ENCODE assay signal across 8 cellular contexts in the genomic region with DNA sequence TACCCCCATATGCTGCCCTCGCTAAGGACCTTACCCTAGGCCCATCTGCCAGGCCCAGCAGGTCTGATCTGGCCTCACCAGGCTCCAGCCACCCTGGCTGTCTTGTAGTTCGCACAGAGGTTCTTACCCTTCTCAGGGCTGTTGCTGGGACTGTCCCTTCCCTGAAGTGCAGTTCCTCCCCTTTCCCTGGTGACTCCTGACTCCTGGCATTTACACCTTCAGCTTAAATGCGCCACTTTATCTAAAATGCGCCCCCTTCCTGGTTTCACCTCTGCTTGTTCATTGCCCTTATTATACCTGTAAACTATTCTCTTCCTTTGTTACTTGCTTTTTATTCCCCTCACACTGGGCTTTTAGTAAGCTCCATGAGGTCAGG. TPM values are rescaled to one million over a fixed set of nuclear protein-coding genes. Genes with fewer than 3 reads are reported as not detected.
DNase-seq lines count a peak whose midpoint lies in the region; TF ChIP-seq lines count a peak whose summit lies in the region.

No MANE protein-coding gene starts in this region.

- peak overlapping the region; percentile 64 to 79 (median 74) for H3K4me3 ChIP-seq in esophagus squamous epithelium
- peak overlapping the region; percentile 57 for H3K4me3 ChIP-seq in retinal pigment epithelial cell (ENCODE audit: low read length)

- WGBS in esophagus squamous epithelium, 2 donors, result 63 to 72% methylated on average over 3 to 4 of the region's 4 CpGs

- H3K27ac Mint-ChIP-seq in T-helper 2 cell treated with Interferon-gamma antibody and Interleukin-4, amounts not matched to agents 5 μg/mL and 100 μg/mL, for 36 hours, result peak overlapping the region; percentile 94

- peaks cover 58% of the 10 kb centered on the region for H3K36me3 Mint-ChIP-seq in T-helper 2 cell treated with Interferon-gamma antibody and Interleukin-4, amounts not matched to agents 5 μg/mL and 100 μg/mL, for 36 hours (ENCODE audit: low read depth)

- H3K27me3 ChIP-seq in esophagus squamous epithelium, result no peaks in the 10 kb centered on the region

- H3K4me3 Mint-ChIP-seq in T-helper 2 cell treated with Interferon-gamma antibody and Interleukin-4, amounts not matched to agents 5 μg/mL and 100 μg/mL, for 36 hours, result peak overlapping the region; percentile 86

- intact Hi-C loops in esophagus squamous epithelium (cut with DNase I), result no loop called here

- TF ChIP-seq POLR2A in esophagus squamous epithelium (IDR thresholded peaks at IDR 0.05), result no peak

- H3K4me1 Mint-ChIP-seq in T-helper 2 cell treated with Interferon-gamma antibody and Interleukin-4, amounts not matched to agents 5 μg/mL and 100 μg/mL, for 36 hours (ENCODE audit: low read depth), result peaks cover 28% of the 10 kb centered on the region

- peaks cover 14 to 24% (median 17%) of the 10 kb centered on the region in 3 donors for H3K4me1 ChIP-seq in esophagus squamous epithelium

- DNase-seq in activated CD8-positive, alpha-beta memory T cell treated with anti-CD3 and anti-CD28 coated beads for 24 hours, result peak; percentile 66
- no peak for DNase-seq in activated CD8-positive, alpha-beta memory T cell treated with anti-CD3 and anti-CD28 coated beads, Interleukin-2, amount 50 U/mL, for 4 hours
- DNase-seq in T-helper 2 cell treated with Interferon-gamma antibody and Interleukin-4, amounts not matched to agents 5 μg/mL and 100 μg/mL, for 36 hours (ENCODE audit: low spot score), result no peak
- no peak for DNase-seq in esophagus squamous epithelium (lab: John Stamatoyannopoulos, UW)
- no peak for DNase-seq in retinal pigment epithelial cell (ENCODE audit: low read depth)
- DNase-seq in GDM1 (lab: John Stamatoyannopoulos, UW), result no peak
- no peak for DNase-seq in pons (ENCODE audit: low spot score)
- DNase-seq in HuH-7.5 (ENCODE audit: low spot score), result no peak

- peak overlapping the region; percentile 93 to 96 (median 94) for H3K27ac ChIP-seq in esophagus squamous epithelium

- no peaks in the 10 kb centered on the region for H3K27me3 Mint-ChIP-seq in T-helper 2 cell treated with Interferon-gamma antibody and Interleukin-4, amounts not matched to agents 5 μg/mL and 100 μg/mL, for 36 hours (ENCODE audit: low read depth)

- TF ChIP-seq CTCF in esophagus squamous epithelium (IDR thresholded peaks at IDR 0.05), result no peak
- no peak for TF ChIP-seq CTCF in retinal pigment epithelial cell (conservative IDR thresholded peaks at IDR 0.05; ENCODE audit: low read depth, low read length)

- H3K9me3 Mint-ChIP-seq in T-helper 2 cell treated with Interferon-gamma antibody and Interleukin-4, amounts not matched to agents 5 μg/mL and 100 μg/mL, for 36 hours, result no peaks in the 10 kb centered on the region

- H3K36me3 ChIP-seq in esophagus squamous epithelium, result peaks cover 8 to 49% (median 25%) of the 10 kb centered on the region in 3 donors

- H3K9me3 ChIP-seq in esophagus squamous epithelium, result no peaks in the 10 kb centered on the region

RNA-seq across cellular contexts. Expression of a gene that starts 0.8 kb away (rescaled TPM):
- 10 to 100 TPM in 3 of 4 donors, 1 to 10 TPM in 1; 7.6 to 29.2 (median 10.2) TPM for total RNA-seq in esophagus squamous epithelium

RNA-seq across cellular contexts. Expression of a gene that starts 16.3 kb away (rescaled TPM):
- 100 to 1,000 TPM; 125 to 244 (median 167) TPM for total RNA-seq in esophagus squamous epithelium

RNA-seq across cellular contexts. Expression of a gene that starts 17.0 kb away (rescaled TPM):
- total RNA-seq in esophagus squamous epithelium, result 10 to 100 TPM; 34.7 to 54.4 (median 44.8) TPM

RNA-seq across cellular contexts. Expression of a gene that starts 34.6 kb away (rescaled TPM):
- 10 to 100 TPM; 34.7 to 46.4 (median 41.4) TPM for total RNA-seq in esophagus squamous epithelium

RNA-seq across cellular contexts. Expression of a gene that starts 39.5 kb away (rescaled TPM):
- 10 to 100 TPM in 2 of 4 donors, 1 to 10 TPM in 2; 2.9 to 19.6 (median 7.6) TPM for total RNA-seq in esophagus squamous epithelium
